Comparison of ENCODE assay signal across 9 cellular contexts in the genomic region with DNA sequence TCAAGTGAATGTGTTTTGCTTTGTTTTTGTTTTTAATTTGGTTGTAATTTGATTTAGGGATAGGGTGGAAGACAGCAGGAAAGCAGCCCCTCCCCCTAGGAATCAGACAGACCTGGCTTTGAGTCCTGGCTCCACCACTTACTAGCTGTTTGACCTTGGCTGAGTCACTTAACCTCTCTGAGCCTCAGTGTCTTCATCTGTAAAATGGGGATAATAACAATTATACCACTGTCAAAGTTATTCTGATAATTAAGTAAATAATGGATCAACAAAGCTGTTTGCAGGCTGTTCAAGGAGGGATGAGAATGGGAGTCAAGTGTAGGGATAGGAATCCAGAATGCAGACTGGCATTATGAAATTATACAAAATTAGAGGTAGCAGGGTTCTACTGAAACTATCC. TPM values are rescaled to one million over a fixed set of nuclear protein-coding genes. Genes with fewer than 3 reads are reported as not detected.
DNase-seq lines count a peak whose midpoint lies in the region; ATAC-seq and TF ChIP-seq lines count a peak whose summit lies in the region.
"Had no signal": no experiment of that assay in that cellular context is flagged by ENCODE, and none has a peak within 500 bp of the region (broad histone marks: within the 10 kb centered on the region; RNA-seq: fewer than 3 reads in every experiment).

No MANE protein-coding gene starts in this region.

- CTCF ChIA-PET in AG04450 (lab: Charles Lee), result interaction anchor here (1.2 to 1.7 kb wide), 4 partner anchors 20 to 319 kb away, joined by 3 to 5 read pairs (median 4); no protein-coding TSS in a partner anchor

- no peaks in the 10 kb centered on the region for H3K9me3 ChIP-seq in AG04450 (ENCODE audit: control insufficient read depth, insufficient read depth, low read length)

- peak overlapping the region; percentile 99 for H3K27ac ChIP-seq in AG04450 (ENCODE audit: low read depth, low read length)

- intact Hi-C loops in dendritic cell treated with granulocyte-macrophage colony-stimulating factor and Interleukin-4, amounts not matched to agents 40 ng/mL and 50 ng/mL, for 4 days (cut with micrococcal nuclease), result no loop called here

- peak overlapping the region; percentile 93 for H3K4me3 Mint-ChIP-seq in dendritic cell treated with granulocyte-macrophage colony-stimulating factor and Interleukin-4, amounts not matched to agents 40 ng/mL and 50 ng/mL, for 4 days
- H3K4me3 Mint-ChIP-seq in nephron progenitor cell, result peak overlapping the region; percentile 92

- H3K4me3 ChIP-seq in AG04450 (ENCODE audit: low read depth, low read length) (peak overlapping the region; percentile 87), LNCaP clone FGC (ENCODE audit: low read depth, low read length) (peak overlapping the region; percentile 80)

- H3K9me3 Mint-ChIP-seq in dendritic cell treated with granulocyte-macrophage colony-stimulating factor and Interleukin-4, amounts not matched to agents 40 ng/mL and 50 ng/mL, for 4 days, result no peaks in the 10 kb centered on the region
- H3K9me3 Mint-ChIP-seq in nephron progenitor cell, result peaks cover 7% of the 10 kb centered on the region

- H3K4me1 Mint-ChIP-seq in dendritic cell treated with granulocyte-macrophage colony-stimulating factor and Interleukin-4, amounts not matched to agents 40 ng/mL and 50 ng/mL, for 4 days (ENCODE audit: low read depth), result peaks cover 32% of the 10 kb centered on the region
- peaks cover 24% of the 10 kb centered on the region for H3K4me1 Mint-ChIP-seq in nephron progenitor cell

- ATAC-seq in GM18868 (IDR thresholded peaks at IDR 0.05; ENCODE audit: unreplicated experiment), result no peak
- no peak for ATAC-seq in GM18520 (IDR thresholded peaks at IDR 0.05; ENCODE audit: unreplicated experiment)

- DNase-seq in AG04450 (ENCODE audit: low read depth, low spot score), result no peak
- no peak for DNase-seq in LNCaP clone FGC (ENCODE audit: low read depth)
- no peak for DNase-seq in nephron progenitor cell
- no peak for DNase-seq in NCI-H1417 treated with DMSO at 0.1 percent for 48 hours (lab: John Stamatoyannopoulos, UW)
- DNase-seq in iPS-NIHi7 (ENCODE audit: extremely low spot score), result no peak
- DNase-seq: NCI-H146 had no signal

- peaks cover 41% of the 10 kb centered on the region for H3K36me3 Mint-ChIP-seq in dendritic cell treated with granulocyte-macrophage colony-stimulating factor and Interleukin-4, amounts not matched to agents 40 ng/mL and 50 ng/mL, for 4 days (ENCODE audit: low read depth)
- H3K36me3 Mint-ChIP-seq in nephron progenitor cell (ENCODE audit: low read depth), result peaks cover 9% of the 10 kb centered on the region

- no peaks in the 10 kb centered on the region for H3K27me3 ChIP-seq in AG04450 (ENCODE audit: control insufficient read depth, insufficient read depth, low read length)

- peak overlapping the region; percentile 100 for H3K27ac Mint-ChIP-seq in dendritic cell treated with granulocyte-macrophage colony-stimulating factor and Interleukin-4, amounts not matched to agents 40 ng/mL and 50 ng/mL, for 4 days
- H3K27ac Mint-ChIP-seq in nephron progenitor cell, result peak overlapping the region; percentile 100

- no peaks in the 10 kb centered on the region for H3K27me3 Mint-ChIP-seq in dendritic cell treated with granulocyte-macrophage colony-stimulating factor and Interleukin-4, amounts not matched to agents 40 ng/mL and 50 ng/mL, for 4 days
- H3K27me3 Mint-ChIP-seq in nephron progenitor cell (ENCODE audit: low read depth, poor library complexity), result peaks cover 10% of the 10 kb centered on the region

- POLR2A ChIA-PET in AG04450 (lab: Yijun Ruan, JAX), result interaction anchor here (0.6 kb wide), 1 partner anchor 67 kb away, joined by 5 read pairs; no protein-coding TSS in a partner anchor

- TF ChIP-seq CTCF in AG04450 (IDR thresholded peaks at IDR 0.05; ENCODE audit: low read depth, low read length) (no peak), LNCaP clone FGC (IDR thresholded peaks at IDR 0.05; ENCODE audit: control insufficient read depth, extremely low read depth, insufficient read depth) (no peak), nephron progenitor cell (IDR thresholded peaks at IDR 0.05) (no peak)

RNA-seq across cellular contexts. Expression of a gene that starts 1.2 kb away (rescaled TPM):
- 45.7 and 54.5 TPM in 2 replicates for polyA plus RNA-seq in AG04450 (2011; rRNA removed)
- polyA minus RNA-seq in AG04450 (2011; rRNA and poly(A)+ RNA removed), result 36.4 and 43.1 TPM in 2 replicates

RNA-seq across cellular contexts. Expression of a gene that starts 5.6 kb away (rescaled TPM):
- not detected in 2 replicates for polyA plus RNA-seq in AG04450 (2011; rRNA removed)
- not detected in 2 replicates for polyA minus RNA-seq in AG04450 (2011; rRNA and poly(A)+ RNA removed)

RNA-seq across cellular contexts. Expression of a gene that starts 8.2 kb away (rescaled TPM):
- polyA plus RNA-seq in AG04450 (2011; rRNA removed), result 89.1 and 120 TPM in 2 replicates
- 124 and 197 TPM in 2 replicates for polyA minus RNA-seq in AG04450 (2011; rRNA and poly(A)+ RNA removed)

RNA-seq across cellular contexts. Expression of a gene that starts 24.2 kb away (rescaled TPM):
- 0.24 and 0.25 TPM in 2 replicates for polyA plus RNA-seq in AG04450 (2011; rRNA removed)
- polyA minus RNA-seq in AG04450 (2011; rRNA and poly(A)+ RNA removed), result not detected in 2 replicates

RNA-seq across cellular contexts. Expression of a gene that starts 30.6 kb away (rescaled TPM):
- polyA plus RNA-seq in AG04450 (2011; rRNA removed), result 7.8 and 8.6 TPM in 2 replicates
- 6.3 and 9.1 TPM in 2 replicates for polyA minus RNA-seq in AG04450 (2011; rRNA and poly(A)+ RNA removed)
